In the genomic region with DNA sequence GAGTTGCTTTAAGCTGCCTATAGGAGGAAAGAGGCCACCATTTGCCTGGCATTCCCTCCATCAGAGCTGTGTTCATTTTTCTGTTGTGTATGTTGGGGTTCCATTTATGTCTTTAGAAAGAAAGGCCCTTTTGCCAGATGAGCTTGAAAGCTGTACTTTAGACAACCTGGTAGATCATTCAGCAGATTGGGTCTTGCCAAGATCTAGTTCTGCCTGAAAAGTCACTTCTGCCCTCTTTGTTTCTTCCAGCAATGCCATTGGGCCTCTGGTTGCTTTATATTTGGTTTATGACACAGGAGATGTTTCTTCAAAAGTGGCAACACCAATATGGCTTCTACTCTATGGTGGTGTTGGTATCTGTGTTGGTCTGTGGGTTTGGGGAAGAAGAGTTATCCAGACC, we compare ENCODE assay signal across 20 cellular contexts. TPM values are rescaled to one million over a fixed set of nuclear protein-coding genes. Genes with fewer than 3 reads are reported as not detected.
A peak's percentile ranks its signal among the peaks of the same experiment; 100 is the strongest.
DNase-seq lines count a peak whose midpoint lies in the region; ATAC-seq and TF ChIP-seq lines count a peak whose summit lies in the region.
"Had no signal": no experiment of that assay in that cellular context is flagged by ENCODE, and none has a peak within 500 bp of the region (broad histone marks: within the 10 kb centered on the region; RNA-seq: fewer than 3 reads in every experiment).

No MANE protein-coding gene starts in this region.

- H3K4me1 ChIP-seq in ACC112 (ENCODE audit: control insufficient read depth, insufficient read depth, low read length, unreplicated experiment) (peaks cover 54% of the 10 kb centered on the region), right cardiac atrium (ENCODE audit: control insufficient read depth, insufficient read depth, low read length) (no peaks in the 10 kb centered on the region)
- H3K4me1 ChIP-seq in CD4-positive, CD25-positive, alpha-beta regulatory T cell (ENCODE audit: control insufficient read depth, insufficient read depth, low read length, poor library complexity, severe bottlenecking), result no peaks in the 10 kb centered on the region

- intact Hi-C loops in right cardiac atrium (cut with DNase I), result no loop called here

- peaks cover 75% of the 10 kb centered on the region for H3K36me3 ChIP-seq in ACC112 (ENCODE audit: insufficient read depth, low read length)
- peaks cover 86% of the 10 kb centered on the region for H3K36me3 ChIP-seq in CD4-positive, CD25-positive, alpha-beta regulatory T cell (ENCODE audit: control insufficient read depth, insufficient read depth, low read length)

- H3K79me2 ChIP-seq in ACC112 (ENCODE audit: control insufficient read depth, insufficient read depth, low read length, unreplicated experiment), result peaks cover 38% of the 10 kb centered on the region

- no peak for DNase-seq in CD4-positive, CD25-positive, alpha-beta regulatory T cell
- DNase-seq in T-helper 17 cell, result no peak
- DNase-seq in erythroblast (lab: John Stamatoyannopoulos, UW), result no peak
- no peak for DNase-seq in right cardiac atrium
- DNase-seq in AG08396 (ENCODE audit: low spot score), result no peak
- DNase-seq in GM19240 (ENCODE audit: insufficient read length, low spot score), result no peak
- DNase-seq: activated CD4-positive, CD25-positive, alpha-beta regulatory T cell; activated CD8-positive, alpha-beta memory T cell treated with anti-CD3 and anti-CD28 coated beads, Interleukin-2, amount 50 U/mL, for 4 hours; activated naive CD8-positive, alpha-beta T cell treated with anti-CD3 and anti-CD28 coated beads, Interleukin-2, amount 10 ng/mL, durations not matched to agents 7 days and 5 days; body of pancreas; foreskin keratinocyte; GDM1; hippocampal formation; Karpas-422; NCI-H526 treated with DMSO at 0.1 percent for 48 hours; SHP77 treated with DMSO at 0.1 percent for 48 hours; upper lobe of left lung had no signal

- no peak overlapping the region for H3K4me3 Mint-ChIP-seq in CD4-positive, CD25-positive, alpha-beta regulatory T cell
- no peak overlapping the region for H3K4me3 Mint-ChIP-seq in T-helper 17 cell
- H3K4me3 Mint-ChIP-seq: activated naive CD8-positive, alpha-beta T cell treated with anti-CD3 and anti-CD28 coated beads, Interleukin-2, amount 10 ng/mL, durations not matched to agents 7 days and 5 days; dendritic cell treated with granulocyte-macrophage colony-stimulating factor and Interleukin-4, amounts not matched to agents 40 ng/mL and 50 ng/mL, for 4 days had no signal

- H3K36me3 Mint-ChIP-seq in CD4-positive, CD25-positive, alpha-beta regulatory T cell, result peaks cover 60% of the 10 kb centered on the region
- H3K36me3 Mint-ChIP-seq in T-helper 17 cell (ENCODE audit: low read depth), result peaks cover 5% of the 10 kb centered on the region

- H3K9me3 Mint-ChIP-seq in CD4-positive, CD25-positive, alpha-beta regulatory T cell, result no peaks in the 10 kb centered on the region
- H3K9me3 Mint-ChIP-seq: activated naive CD8-positive, alpha-beta T cell treated with anti-CD3 and anti-CD28 coated beads, Interleukin-2, amount 10 ng/mL, durations not matched to agents 7 days and 5 days; dendritic cell treated with granulocyte-macrophage colony-stimulating factor and Interleukin-4, amounts not matched to agents 40 ng/mL and 50 ng/mL, for 4 days had no signal

- no peak overlapping the region for H2AFZ ChIP-seq in ACC112 (ENCODE audit: low read length, unreplicated experiment)

- peaks cover 22 to 28% (median 26%) of the 10 kb centered on the region in 4 donors for H3K4me1 Mint-ChIP-seq in CD4-positive, CD25-positive, alpha-beta regulatory T cell
- peaks cover 31% of the 10 kb centered on the region for H3K4me1 Mint-ChIP-seq in T-helper 17 cell

- H3K27ac ChIP-seq in ACC112 (ENCODE audit: low read depth, low read length) (peak overlapping the region; percentile 11), right cardiac atrium (ENCODE audit: low read length) (no peak overlapping the region)
- no peak overlapping the region for H3K27ac ChIP-seq in CD4-positive, CD25-positive, alpha-beta regulatory T cell (ENCODE audit: insufficient read depth, low read length, poor library complexity, severe bottlenecking)
- H3K27ac ChIP-seq: body of pancreas, foreskin keratinocyte had no signal

- TF ChIP-seq POLR2A in erythroblast (IDR thresholded peaks at IDR 0.05; ENCODE audit: low read length), result peak; percentile 3

- H3K27me3 Mint-ChIP-seq in CD4-positive, CD25-positive, alpha-beta regulatory T cell, result no peaks in the 10 kb centered on the region
- H3K27me3 Mint-ChIP-seq in T-helper 17 cell, result no peaks in the 10 kb centered on the region
- H3K27me3 Mint-ChIP-seq: activated naive CD8-positive, alpha-beta T cell treated with anti-CD3 and anti-CD28 coated beads, Interleukin-2, amount 10 ng/mL, durations not matched to agents 7 days and 5 days; dendritic cell treated with granulocyte-macrophage colony-stimulating factor and Interleukin-4, amounts not matched to agents 40 ng/mL and 50 ng/mL, for 4 days had no signal

- ATAC-seq in CD4-positive, CD25-positive, alpha-beta regulatory T cell (ENCODE audit: low read depth in 2 of 2), result no peak
- ATAC-seq in T-helper 17 cell (no peak), right cardiac atrium (no peak)
- ATAC-seq: body of pancreas, foreskin keratinocyte, HCT116 had no signal

- H3K9me3 ChIP-seq in CD4-positive, CD25-positive, alpha-beta regulatory T cell (ENCODE audit: control insufficient read depth in 2 of 2, low read length in 2 of 2), result no peaks in the 10 kb centered on the region
- no peaks in the 10 kb centered on the region for H3K9me3 ChIP-seq in T-helper 17 cell (ENCODE audit: control insufficient read depth, low read length, poor library complexity, severe bottlenecking)
- H3K9me3 ChIP-seq in right cardiac atrium (ENCODE audit: control insufficient read depth, low read length), result no peaks in the 10 kb centered on the region
- H3K9me3 ChIP-seq: body of pancreas, upper lobe of left lung had no signal

- H3K27me3 ChIP-seq in ACC112 (ENCODE audit: insufficient read depth, low read length) (no peaks in the 10 kb centered on the region), right cardiac atrium (ENCODE audit: control insufficient read depth, insufficient read depth) (no peaks in the 10 kb centered on the region)
- H3K27me3 ChIP-seq in CD4-positive, CD25-positive, alpha-beta regulatory T cell (ENCODE audit: control insufficient read depth, insufficient read depth, low read length), result no peaks in the 10 kb centered on the region
- H3K27me3 ChIP-seq: body of pancreas, foreskin keratinocyte, upper lobe of left lung had no signal

- H3K27ac Mint-ChIP-seq in CD4-positive, CD25-positive, alpha-beta regulatory T cell, result peak overlapping the region; percentile 57 to 74 (median 71)
- H3K27ac Mint-ChIP-seq in T-helper 17 cell, result peak overlapping the region; percentile 57
- H3K27ac Mint-ChIP-seq: dendritic cell treated with granulocyte-macrophage colony-stimulating factor and Interleukin-4, amounts not matched to agents 40 ng/mL and 50 ng/mL, for 4 days had no signal

- no peak overlapping the region for H3K4me3 ChIP-seq in ACC112 (ENCODE audit: low read depth, low read length)
- H3K4me3 ChIP-seq in CD4-positive, CD25-positive, alpha-beta regulatory T cell (ENCODE audit: low read depth, low read length), result no peak overlapping the region
- no peak overlapping the region for H3K4me3 ChIP-seq in right cardiac atrium (ENCODE audit: low read length)
- H3K4me3 ChIP-seq: body of pancreas, upper lobe of left lung had no signal

RNA-seq across cellular contexts. Expression of a gene that starts 14.4 kb away (rescaled TPM):
- 130 TPM for total RNA-seq in CD4-positive, CD25-positive, alpha-beta regulatory T cell
- polyA plus RNA-seq in CD4-positive, CD25-positive, alpha-beta regulatory T cell, result 10 to 100 TPM; 18.1 to 30.7 (median 24.9) TPM
- total RNA-seq in T-helper 17 cell (100 to 1,000 TPM; 113 to 130 TPM), right cardiac atrium (10 to 100 TPM; 14.2 to 24.2 (median 15.6) TPM)
- 8.6 TPM for polyA plus RNA-seq in right cardiac atrium
